8 cellular contexts compared by ENCODE assay signal in the genomic region with DNA sequence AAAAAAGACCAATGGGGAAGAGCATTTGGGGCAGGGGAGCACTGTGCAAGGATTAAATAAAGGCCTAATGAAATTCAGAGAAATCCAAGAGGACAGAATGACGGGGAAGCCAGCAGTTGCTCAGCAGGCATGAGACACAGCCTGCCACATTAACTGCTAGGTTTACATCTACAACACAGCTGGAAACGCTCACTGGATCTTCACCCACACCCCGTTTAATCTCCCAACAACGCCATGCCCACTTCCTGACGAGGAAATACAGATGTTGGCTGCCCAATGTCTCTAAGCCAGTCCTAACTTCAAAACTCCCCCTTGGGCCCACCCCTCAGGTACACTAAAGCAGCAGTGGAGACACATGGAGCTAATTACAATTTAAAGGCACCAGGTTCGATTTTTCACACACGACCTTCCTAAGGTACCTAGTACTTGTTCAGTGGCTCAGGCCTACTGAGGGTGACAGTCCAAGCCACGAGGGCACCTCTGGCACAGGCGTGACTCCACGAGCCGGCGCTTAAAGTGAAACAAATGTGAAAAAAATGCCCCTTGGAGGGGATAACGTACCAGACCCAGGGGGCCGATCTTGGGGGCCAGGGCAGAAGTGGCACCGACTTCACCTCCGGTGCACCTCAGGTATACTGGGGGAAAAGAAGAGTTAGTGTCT. TPM values are rescaled to one million over a fixed set of nuclear protein-coding genes. Genes with fewer than 3 reads are reported as not detected.
A peak's percentile ranks its signal among the peaks of the same experiment; 100 is the strongest.
DNase-seq lines count a peak whose midpoint lies in the region; ATAC-seq and TF ChIP-seq lines count a peak whose summit lies in the region.

No MANE protein-coding gene starts in this region.

- H3K4me1 ChIP-seq in BLaER1 treated with 17β-estradiol and CSF1 and Interleukin-3, amounts not matched to agents 10 nM and 100 nM: peaks cover 32 to 58% (median 47%) of the 10 kb centered on the region in 10 experiments
- peaks cover 71% of the 10 kb centered on the region for H3K4me1 ChIP-seq in left ventricle myocardium inferior

- H3K27ac ChIP-seq in BLaER1 treated with 17β-estradiol and CSF1 and Interleukin-3, amounts not matched to agents 10 nM and 100 nM: peak overlapping the region; percentile 80 to 99 (median 95)
- H3K27ac ChIP-seq in left ventricle myocardium inferior (replicated peaks): peak overlapping the region; percentile 98

- peak overlapping the region; percentile 97 for H3K4me3 Mint-ChIP-seq in activated T-helper 2 cell treated with anti-CD3 and anti-CD28 coated beads, Interferon-gamma antibody, Interleukin-2, Interleukin-4, amounts not matched to agents 10 μg/mL and 5 μg/mL and 100 μg/mL, durations not matched to agents 14 hours and 24 hours and 36 hours (ENCODE audit: low read depth)

- H3K4me1 Mint-ChIP-seq in activated T-helper 2 cell treated with anti-CD3 and anti-CD28 coated beads, Interferon-gamma antibody, Interleukin-2, Interleukin-4, amounts not matched to agents 10 μg/mL and 5 μg/mL and 100 μg/mL, durations not matched to agents 14 hours and 24 hours and 36 hours (ENCODE audit: low read depth): peaks cover 32% of the 10 kb centered on the region

- H3K9me3 Mint-ChIP-seq in activated T-helper 2 cell treated with anti-CD3 and anti-CD28 coated beads, Interferon-gamma antibody, Interleukin-2, Interleukin-4, amounts not matched to agents 10 μg/mL and 5 μg/mL and 100 μg/mL, durations not matched to agents 14 hours and 24 hours and 36 hours: peaks cover 3% of the 10 kb centered on the region

- H3K27ac Mint-ChIP-seq in activated T-helper 2 cell treated with anti-CD3 and anti-CD28 coated beads, Interferon-gamma antibody, Interleukin-2, Interleukin-4, amounts not matched to agents 10 μg/mL and 5 μg/mL and 100 μg/mL, durations not matched to agents 14 hours and 24 hours and 36 hours: peak overlapping the region; percentile 97

- no peak for TF ChIP-seq CTCF in left ventricle myocardium inferior (IDR thresholded peaks at IDR 0.05; ENCODE audit: borderline replicate concordance)

- peak overlapping the region; percentile 87 to 100 (median 96) for H3K4me3 ChIP-seq in BLaER1 treated with 17β-estradiol and CSF1 and Interleukin-3, amounts not matched to agents 10 nM and 100 nM
- peak overlapping the region; percentile 83 for H3K4me3 ChIP-seq in left ventricle myocardium inferior

- intact Hi-C loops in activated T-helper 2 cell treated with anti-CD3 and anti-CD28 coated beads, Interferon-gamma antibody, Interleukin-2, Interleukin-4, amounts not matched to agents 10 μg/mL and 5 μg/mL and 100 μg/mL, durations not matched to agents 14 hours and 24 hours and 36 hours (cut with micrococcal nuclease): loop anchor here (2.0 kb wide), 1 partner anchor 61 kb away; no protein-coding TSS in a partner anchor
- intact Hi-C loops in left ventricle myocardium inferior (cut with micrococcal nuclease): no loop called here
- intact Hi-C loops in sciatic nerve (cut with DNase I): no loop called here

- ATAC-seq in HG02571 (IDR thresholded peaks at IDR 0.05; ENCODE audit: unreplicated experiment) (peak; percentile 1), sciatic nerve (peak; percentile 4), GM18858 (IDR thresholded peaks at IDR 0.05; ENCODE audit: unreplicated experiment) (no peak)

- H3K4me2 ChIP-seq in BLaER1 treated with 17β-estradiol and CSF1 and Interleukin-3, amounts not matched to agents 10 nM and 100 nM: peak overlapping the region; percentile 91 to 100 (median 97)

- peaks cover 51 to 58% (median 57%) of the 10 kb centered on the region in 11 experiments for H4K20me1 ChIP-seq in BLaER1 treated with 17β-estradiol and CSF1 and Interleukin-3, amounts not matched to agents 10 nM and 100 nM

- peaks cover 0 to 34% (median 12%) of the 10 kb centered on the region in 11 experiments; a peak in 18 of 22 replicates for H3K9me3 ChIP-seq in BLaER1 treated with 17β-estradiol and CSF1 and Interleukin-3, amounts not matched to agents 10 nM and 100 nM (replicated peaks in 1 of 11)
- H3K9me3 ChIP-seq in left ventricle myocardium inferior (replicated peaks): no peaks in the 10 kb centered on the region

- H3K27me3 Mint-ChIP-seq in activated T-helper 2 cell treated with anti-CD3 and anti-CD28 coated beads, Interferon-gamma antibody, Interleukin-2, Interleukin-4, amounts not matched to agents 10 μg/mL and 5 μg/mL and 100 μg/mL, durations not matched to agents 14 hours and 24 hours and 36 hours (ENCODE audit: low read depth): no peaks in the 10 kb centered on the region

- DNase-seq in activated T-helper 2 cell treated with anti-CD3 and anti-CD28 coated beads, Interferon-gamma antibody, Interleukin-2, Interleukin-4, amounts not matched to agents 10 μg/mL and 5 μg/mL and 100 μg/mL, durations not matched to agents 14 hours and 24 hours and 36 hours (ENCODE audit: low spot score): no peak
- DNase-seq in left ventricle myocardium inferior: no peak
- DNase-seq in sciatic nerve (ENCODE audit: low spot score): no peak
- no peak for DNase-seq in RPMI8226
- DNase-seq in central memory CD4-positive, alpha-beta T cell: no peak

- H3K9ac ChIP-seq in BLaER1 treated with 17β-estradiol and CSF1 and Interleukin-3, amounts not matched to agents 10 nM and 100 nM: peak overlapping the region; percentile 94 to 100 (median 98)

- H3K27me3 ChIP-seq in BLaER1 treated with 17β-estradiol and CSF1 and Interleukin-3, amounts not matched to agents 10 nM and 100 nM: no peaks in the 10 kb centered on the region
- H3K27me3 ChIP-seq in left ventricle myocardium inferior (ENCODE audit: low read depth): no peaks in the 10 kb centered on the region

- peaks cover 53 to 70% (median 55%) of the 10 kb centered on the region in 11 experiments for H3K36me3 ChIP-seq in BLaER1 treated with 17β-estradiol and CSF1 and Interleukin-3, amounts not matched to agents 10 nM and 100 nM
- H3K36me3 ChIP-seq in left ventricle myocardium inferior: peaks cover 57% of the 10 kb centered on the region

- H3K36me3 Mint-ChIP-seq in activated T-helper 2 cell treated with anti-CD3 and anti-CD28 coated beads, Interferon-gamma antibody, Interleukin-2, Interleukin-4, amounts not matched to agents 10 μg/mL and 5 μg/mL and 100 μg/mL, durations not matched to agents 14 hours and 24 hours and 36 hours (ENCODE audit: low read depth): peaks cover 69% of the 10 kb centered on the region

RNA-seq across cellular contexts. Expression of gene RPL12, which starts 0.9 kb away (rescaled TPM):
- total RNA-seq in activated T-helper 2 cell treated with anti-CD3 and anti-CD28 coated beads, Interferon-gamma antibody, Interleukin-2, Interleukin-4, amounts not matched to agents 10 μg/mL and 5 μg/mL and 100 μg/mL, durations not matched to agents 14 hours and 24 hours and 36 hours: 1,311 and 1,325 TPM in 2 replicates
- 605 TPM for total RNA-seq in left ventricle myocardium inferior
- 894 TPM for total RNA-seq in sciatic nerve

RNA-seq across cellular contexts. Expression of gene LRSAM1, which starts 1.0 kb away (rescaled TPM):
- 26.4 and 26.6 TPM in 2 replicates for total RNA-seq in activated T-helper 2 cell treated with anti-CD3 and anti-CD28 coated beads, Interferon-gamma antibody, Interleukin-2, Interleukin-4, amounts not matched to agents 10 μg/mL and 5 μg/mL and 100 μg/mL, durations not matched to agents 14 hours and 24 hours and 36 hours
- total RNA-seq in left ventricle myocardium inferior: 35.4 TPM
- total RNA-seq in sciatic nerve: 27.0 TPM

RNA-seq across cellular contexts. Expression of gene ZNF79, which starts 26.1 kb away (rescaled TPM):
- 11.9 and 14.4 TPM in 2 replicates for total RNA-seq in activated T-helper 2 cell treated with anti-CD3 and anti-CD28 coated beads, Interferon-gamma antibody, Interleukin-2, Interleukin-4, amounts not matched to agents 10 μg/mL and 5 μg/mL and 100 μg/mL, durations not matched to agents 14 hours and 24 hours and 36 hours
- total RNA-seq in left ventricle myocardium inferior (6.2 TPM), sciatic nerve (12.8 TPM)

RNA-seq across cellular contexts. Expression of gene SLC2A8, which starts 53.3 kb away (rescaled TPM):
- 9.8 and 10.7 TPM in 2 replicates for total RNA-seq in activated T-helper 2 cell treated with anti-CD3 and anti-CD28 coated beads, Interferon-gamma antibody, Interleukin-2, Interleukin-4, amounts not matched to agents 10 μg/mL and 5 μg/mL and 100 μg/mL, durations not matched to agents 14 hours and 24 hours and 36 hours
- 16.1 TPM for total RNA-seq in left ventricle myocardium inferior
- total RNA-seq in sciatic nerve: 22.5 TPM
